Comparison of ENCODE assay signal across 13 cellular contexts in the genomic region with DNA sequence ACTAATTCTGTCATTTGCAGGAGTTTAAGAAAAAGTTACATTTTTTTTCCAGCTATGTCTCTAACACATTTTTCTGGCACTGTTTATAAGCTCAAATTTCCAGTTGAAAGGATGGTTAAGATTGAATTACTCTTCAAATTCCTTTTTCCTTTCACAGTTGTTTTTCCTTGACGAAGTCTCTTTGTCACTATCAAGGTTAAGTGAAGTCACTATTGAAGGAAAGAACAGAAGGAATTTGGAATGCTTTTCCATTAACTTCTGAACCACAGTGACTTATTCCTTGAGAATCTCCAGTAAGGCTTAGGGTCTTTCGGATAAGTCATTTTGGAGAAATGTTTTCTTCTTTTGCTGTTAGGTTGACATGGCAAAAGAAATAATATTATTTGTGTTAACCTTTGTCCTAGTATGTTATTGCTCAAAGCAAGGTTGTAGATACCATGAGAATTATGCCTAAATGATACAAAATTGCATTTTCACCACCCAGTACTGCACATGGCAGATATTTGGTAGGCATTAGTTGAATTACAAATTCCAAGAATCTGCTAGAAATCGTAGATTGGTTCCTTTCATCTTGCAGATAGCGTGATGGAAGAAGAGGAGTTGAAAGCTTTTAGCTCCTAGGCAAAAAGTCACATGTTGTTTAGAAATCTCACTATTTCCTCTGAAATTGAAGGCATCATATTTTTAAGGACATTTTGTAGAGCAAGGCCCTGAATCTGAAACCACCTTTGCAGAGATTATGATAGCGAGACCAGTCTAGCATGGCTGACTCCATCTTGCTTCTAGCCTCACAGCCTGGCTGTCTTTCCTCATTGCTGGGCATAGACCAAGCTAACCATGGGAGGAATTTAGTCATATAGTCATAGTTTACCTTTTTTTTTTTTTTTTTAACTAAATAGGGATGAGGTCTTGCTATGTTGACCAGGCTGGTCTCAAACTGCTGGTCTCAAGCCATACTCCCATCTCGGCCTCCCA. TPM values are rescaled to one million over a fixed set of nuclear protein-coding genes. Genes with fewer than 3 reads are reported as not detected.
DNase-seq lines count a peak whose midpoint lies in the region; FAIRE-seq and TF ChIP-seq lines count a peak whose summit lies in the region.
"Had no signal": no experiment of that assay in that cellular context is flagged by ENCODE, and none has a peak within 500 bp of the region (broad histone marks: within the 10 kb centered on the region; RNA-seq: fewer than 3 reads in every experiment).

No MANE protein-coding gene starts in this region.

- H3K4me3 ChIP-seq in breast epithelium = no peak overlapping the region
- H3K4me3 ChIP-seq in MG63 = no peak overlapping the region
- H3K4me3 ChIP-seq in fibroblast of lung (replicated peaks in 1 of 4; ENCODE audit: control extremely low read depth in 1 of 4, insufficient read depth in 1 of 4, low read depth in 3 of 4, low read length in 4 of 4) = no peak overlapping the region
- H3K4me3 ChIP-seq: left ventricle myocardium inferior had no signal

- no peak for TF ChIP-seq POLR2A in breast epithelium (IDR thresholded peaks at IDR 0.05)
- TF ChIP-seq POLR2A in GM12892 (IDR thresholded peaks at IDR 0.05; ENCODE audit: low read depth, low read length) = no peak

- FAIRE-seq in GM12892 (lab: Jason Lieb, UNC) = no peak

- no peaks in the 10 kb centered on the region for H3K36me3 Mint-ChIP-seq in MCF 10A (ENCODE audit: insufficient read depth, unreplicated experiment)

- BruUV-seq in MCF 10A (replicated peaks; lab: Mats Ljungman, UMichigan) = no TSS peak

- no peaks in the 10 kb centered on the region for H3K79me2 ChIP-seq in fibroblast of lung (ENCODE audit: control insufficient read depth, insufficient read depth, low read length)

- H3K9me3 ChIP-seq in breast epithelium (no peaks in the 10 kb centered on the region), MG63 (no peaks in the 10 kb centered on the region), fibroblast of lung (ENCODE audit: control insufficient read depth, insufficient read depth, low read depth, low read length) (no peaks in the 10 kb centered on the region)
- H3K9me3 ChIP-seq: left ventricle myocardium inferior had no signal

- DNase-seq in MCF 10A (ENCODE audit: unreplicated experiment) = no peak
- no peak for DNase-seq in breast epithelium (ENCODE audit: low spot score in 2 of 2)
- DNase-seq in MG63 = peak; percentile 2
- DNase-seq in fibroblast of lung (ENCODE audit: low read depth in 2 of 2) = peak; percentile 55 to 96
- no peak for DNase-seq in GM12892 (ENCODE audit: insufficient read length)
- DNase-seq in COR-L47 (lab: John Stamatoyannopoulos, UW) = no peak
- no peak for DNase-seq in iPS-NIHi11 (ENCODE audit: low spot score)
- no peak for DNase-seq in stimulated activated CD4-positive, alpha-beta T cell treated with anti-CD3 and anti-CD28 coated beads, Interleukin-12 subunit alpha, Interleukin-12 subunit beta, amount 100 ng/mL, for 4 hours
- DNase-seq: C1 segment of cervical spinal cord, left ventricle myocardium inferior, NCI-H748 treated with DMSO at 0.1 percent for 48 hours had no signal

- no peak overlapping the region for H2AFZ ChIP-seq in fibroblast of lung (ENCODE audit: low read length)

- no peaks in the 10 kb centered on the region for H4K20me1 ChIP-seq in fibroblast of lung (ENCODE audit: control insufficient read depth, extremely low read depth, insufficient read depth, low read length)

- no peaks in the 10 kb centered on the region for H3K27me3 Mint-ChIP-seq in MCF 10A (ENCODE audit: insufficient read depth, unreplicated experiment)

- CTCF ChIA-PET in MCF 10A (lab: Yijun Ruan, JAX) = interaction anchor here (0.6 to 0.8 kb wide), 4 partner anchors 22 to 176 kb away, joined by 3 to 5 read pairs (median 3); no protein-coding TSS in a partner anchor

- H3K27ac ChIP-seq in breast epithelium (no peak overlapping the region), fibroblast of lung (ENCODE audit: insufficient read depth, low read length) (peak overlapping the region; percentile 92)
- H3K27ac ChIP-seq: left ventricle myocardium inferior had no signal

- H3K4me1 Mint-ChIP-seq in MCF 10A (ENCODE audit: insufficient read depth, unreplicated experiment) = peaks cover 14% of the 10 kb centered on the region

- TF ChIP-seq CTCF in MCF 10A (IDR thresholded peaks at IDR 0.05; ENCODE audit: unreplicated experiment) (no peak), breast epithelium (IDR thresholded peaks at IDR 0.05) (no peak), fibroblast of lung (conservative IDR thresholded peaks at IDR 0.05 in 1 of 2, IDR thresholded peaks at IDR 0.05 in 1 of 2; ENCODE audit: low read depth in 1 of 2, low read length in 2 of 2) (no peak)

- H3K36me3 ChIP-seq in breast epithelium (no peaks in the 10 kb centered on the region), MG63 (no peaks in the 10 kb centered on the region), fibroblast of lung (ENCODE audit: control insufficient read depth, insufficient read depth, low read length) (no peaks in the 10 kb centered on the region)
- H3K36me3 ChIP-seq: left ventricle myocardium inferior had no signal

- H3K4me3 Mint-ChIP-seq in MCF 10A (ENCODE audit: unreplicated experiment) = no peak overlapping the region
- H3K4me3 Mint-ChIP-seq: activated T-helper 1 cell treated with anti-CD3 and anti-CD28 coated beads, Interleukin-12 subunit alpha, Interleukin-12 subunit beta, Interleukin-2, Interleukin-4 antibody, amounts not matched to agents 30 ng/mL and 10 ng/mL and 1 ng/mL, durations not matched to agents 14 hours and 24 hours and 36 hours; endodermal cell had no signal

- peak overlapping the region; percentile 32 for H3K9ac ChIP-seq in fibroblast of lung (ENCODE audit: insufficient read depth, low read length)

- H3K4me1 ChIP-seq in breast epithelium = no peaks in the 10 kb centered on the region
- peaks cover 15% of the 10 kb centered on the region for H3K4me1 ChIP-seq in fibroblast of lung (ENCODE audit: control insufficient read depth, extremely low read depth, insufficient read depth, low read length)

- H3K27me3 ChIP-seq in breast epithelium (no peaks in the 10 kb centered on the region), MG63 (no peaks in the 10 kb centered on the region), fibroblast of lung (ENCODE audit: control insufficient read depth, insufficient read depth, low read length) (no peaks in the 10 kb centered on the region)

- H3K9me3 Mint-ChIP-seq in MCF 10A (ENCODE audit: unreplicated experiment) = no peaks in the 10 kb centered on the region
- H3K9me3 Mint-ChIP-seq: endodermal cell had no signal

- H3K27ac Mint-ChIP-seq in MCF 10A (ENCODE audit: low read depth, unreplicated experiment) = peak overlapping the region; percentile 64
- H3K27ac Mint-ChIP-seq: activated T-helper 1 cell treated with anti-CD3 and anti-CD28 coated beads, Interleukin-12 subunit alpha, Interleukin-12 subunit beta, Interleukin-2, Interleukin-4 antibody, amounts not matched to agents 30 ng/mL and 10 ng/mL and 1 ng/mL, durations not matched to agents 14 hours and 24 hours and 36 hours; endodermal cell had no signal

- no peak overlapping the region for H3K4me2 ChIP-seq in fibroblast of lung (ENCODE audit: extremely low read depth, insufficient read depth, low read length)

- POLR2A ChIA-PET in MCF 10A (lab: Yijun Ruan, JAX) = interaction anchor here (0.6 to 1.2 kb wide), 3 partner anchors 9 to 185 kb away, joined by 3 to 10 read pairs (median 3); no protein-coding TSS in a partner anchor

- intact Hi-C loops in MCF 10A (cut with micrococcal nuclease) = loop anchor here (2.0 to 10.0 kb wide), 3 partner anchors 34 to 468 kb away; a partner anchor contains a TSS
- intact Hi-C loops in breast epithelium (cut with DNase I; ENCODE audit: low total_unique reads) = no loop called here

RNA-seq across cellular contexts. Expression of a gene that starts 42.6 kb away (rescaled TPM):
- total RNA-seq in MCF 10A (2022) = 28.9 and 32.9 TPM in 2 replicates
- total RNA-seq in breast epithelium = 10 to 100 TPM; 21.9 to 31.3 (median 23.6) TPM
- total RNA-seq in MG63 (2014; rRNA removed; shearing (Covaris generic); ENCODE audit: low replicate concordance) = 1.1 and 1.4 TPM in 2 replicates
- total RNA-seq in fibroblast of lung = 7.2 and 8.1 TPM in 2 replicates
- 10.8 and 14.1 TPM in 2 replicates for polyA plus RNA-seq in fibroblast of lung
- 15.5 and 20.3 TPM in 2 replicates for polyA plus RNA-seq in fibroblast of lung (2012)
- 2.9 and 4.1 TPM in 2 replicates for polyA minus RNA-seq in fibroblast of lung (ENCODE audit: low replicate concordance)
- 18.1 TPM for polyA plus RNA-seq in GM12892 (2012; ENCODE audit: missing spikeins)

Comparison
In these comparisons a context has a peak if more than half of its experiments do, and no peak if none do; other contexts are left out.
1. DNase-seq: peak in MG63 (single experiment) and fibroblast of lung (2 of 2); none in MCF 10A (single experiment), breast epithelium (0 of 2), GM12892 (single experiment), COR-L47 (single experiment), iPS-NIHi11 (single experiment) and stimulated activated CD4-positive, alpha-beta T cell treated with anti-CD3 and anti-CD28 coated beads, Interleukin-12 subunit alpha, Interleukin-12 subunit beta, amount 100 ng/mL, for 4 hours (single experiment).